ENCODE assay signal across 22 cellular contexts in the genomic region with DNA sequence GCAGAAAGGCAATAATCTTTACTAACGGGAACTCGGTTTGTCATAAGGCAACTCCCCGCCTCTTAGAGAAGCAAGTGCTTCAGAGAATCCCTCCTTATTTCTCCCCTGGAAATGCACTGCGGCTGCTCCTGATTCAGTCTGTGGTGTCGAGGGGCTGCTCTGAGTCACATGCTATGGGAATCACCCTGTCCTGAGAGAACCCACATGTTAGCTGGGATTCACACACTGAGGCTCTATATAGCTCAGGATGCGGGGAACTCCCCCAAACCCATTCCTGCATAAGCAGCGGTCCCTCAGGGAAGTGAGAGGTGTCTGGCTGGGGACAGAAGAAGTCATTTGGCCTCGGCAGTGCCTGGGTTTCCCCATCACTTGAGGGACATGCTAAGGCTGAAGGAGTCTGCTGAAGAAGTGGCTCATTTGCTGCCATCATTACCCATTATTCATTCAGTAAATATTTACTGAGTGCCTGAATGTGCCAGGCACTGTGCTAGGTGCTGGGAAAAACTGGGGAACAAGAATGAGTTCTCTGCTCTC.
DNase-seq lines count a peak whose midpoint lies in the region; ATAC-seq, FAIRE-seq and TF ChIP-seq lines count a peak whose summit lies in the region.
"Had no signal": no experiment of that assay in that cellular context is flagged by ENCODE, and none has a peak within 500 bp of the region (broad histone marks: within the 10 kb centered on the region; RNA-seq: fewer than 3 reads in every experiment).

No MANE protein-coding gene starts in this region.

- FAIRE-seq in H54 (lab: Jason Lieb, UNC) = no peak
- FAIRE-seq: A204.1, D721Med, G401.6, GM12892 had no signal

- TF ChIP-seq POLR2A in H54 (IDR thresholded peaks at IDR 0.05; ENCODE audit: low read depth, low read length) = no peak

- DNase-seq in Daoy (ENCODE audit: low read depth) (peak; percentile 31), coronary artery (ENCODE audit: low spot score) (peak; percentile 40), H54 (ENCODE audit: insufficient read length, low spot score) (no peak)
- DNase-seq: ACHN; BE2C; C1 segment of cervical spinal cord; Caco-2; CD4-positive, alpha-beta T cell; EL; HFFc6; Kasumi-1; KG1 had no signal

- peaks cover 60% of the 10 kb centered on the region for H3K27me3 ChIP-seq in OCI-LY3 (ENCODE audit: low read depth, low read length)
- H3K27me3 ChIP-seq: BE2C had no signal

- ATAC-seq in GM18520 (IDR thresholded peaks at IDR 0.05; ENCODE audit: unreplicated experiment) (peak; percentile 37), SK-N-SH treated with all-trans-retinoic acid at 6 μM for 48 hours (no peak), HG03280 (IDR thresholded peaks at IDR 0.05; ENCODE audit: unreplicated experiment) (no peak), HG03469 (IDR thresholded peaks at IDR 0.05; ENCODE audit: unreplicated experiment) (no peak)
- ATAC-seq: HCT116 had no signal

- H3K27ac ChIP-seq in OCI-LY3 (ENCODE audit: low read length) (no peak overlapping the region), coronary artery (no peak overlapping the region)

- peaks cover 13% of the 10 kb centered on the region for H3K4me1 ChIP-seq in OCI-LY3 (ENCODE audit: low read length)

- no peaks in the 10 kb centered on the region for H3K9me3 ChIP-seq in OCI-LY3 (ENCODE audit: insufficient read depth, low read length)
- H3K9me3 ChIP-seq: BE2C, Caco-2 had no signal

- H3K36me3 ChIP-seq in OCI-LY3 (replicated peaks; ENCODE audit: low read depth, low read length) = no peaks in the 10 kb centered on the region
- H3K36me3 ChIP-seq: BE2C had no signal

- no peak overlapping the region for H3K9ac ChIP-seq in OCI-LY3 (ENCODE audit: low read length)

- no peaks in the 10 kb centered on the region for H3K79me2 ChIP-seq in OCI-LY3 (ENCODE audit: low read length)

- H2AFZ ChIP-seq in OCI-LY3 (ENCODE audit: low read depth, low read length) = no peak overlapping the region

- H3K4me3 ChIP-seq in OCI-LY3 (ENCODE audit: low read length) (no peak overlapping the region), coronary artery (no peak overlapping the region)

- no peaks in the 10 kb centered on the region for H4K20me1 ChIP-seq in OCI-LY3 (ENCODE audit: insufficient read depth, low read length)

- H3K4me2 ChIP-seq in OCI-LY3 (ENCODE audit: low read length) = peak overlapping the region; percentile 32

- TF ChIP-seq CTCF in OCI-LY3 (IDR thresholded peaks at IDR 0.05; ENCODE audit: low read depth, low read length) = no peak
- TF ChIP-seq CTCF in coronary artery (IDR thresholded peaks at IDR 0.05) = no peak

TF ChIP-seq in SK-N-SH treated with all-trans-retinoic acid at 6 μM for 48 hours, 23 proteins besides CTCF, POLR2A, EP300 and RAD21:
- TF ChIP-seq, protein P1, sequence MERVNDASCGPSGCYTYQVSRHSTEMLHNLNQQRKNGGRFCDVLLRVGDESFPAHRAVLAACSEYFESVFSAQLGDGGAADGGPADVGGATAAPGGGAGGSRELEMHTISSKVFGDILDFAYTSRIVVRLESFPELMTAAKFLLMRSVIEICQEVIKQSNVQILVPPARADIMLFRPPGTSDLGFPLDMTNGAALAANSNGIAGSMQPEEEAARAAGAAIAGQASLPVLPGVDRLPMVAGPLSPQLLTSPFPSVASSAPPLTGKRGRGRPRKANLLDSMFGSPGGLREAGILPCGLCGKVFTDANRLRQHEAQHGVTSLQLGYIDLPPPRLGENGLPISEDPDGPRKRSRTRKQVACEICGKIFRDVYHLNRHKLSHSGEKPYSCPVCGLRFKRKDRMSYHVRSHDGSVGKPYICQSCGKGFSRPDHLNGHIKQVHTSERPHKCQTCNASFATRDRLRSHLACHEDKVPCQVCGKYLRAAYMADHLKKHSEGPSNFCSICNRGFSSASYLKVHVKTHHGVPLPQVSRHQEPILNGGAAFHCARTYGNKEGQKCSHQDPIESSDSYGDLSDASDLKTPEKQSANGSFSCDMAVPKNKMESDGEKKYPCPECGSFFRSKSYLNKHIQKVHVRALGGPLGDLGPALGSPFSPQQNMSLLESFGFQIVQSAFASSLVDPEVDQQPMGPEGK (CRISPR knock-in tag; IDR thresholded peaks at IDR 0.05; ENCODE audit: borderline replicate concordance) = no peak
- no peak for TF ChIP-seq ZC3H10 (CRISPR knock-in tag; IDR thresholded peaks at IDR 0.05)
- no peak for TF ChIP-seq ESRRG (CRISPR knock-in tag; IDR thresholded peaks at IDR 0.05)
- no peak for TF ChIP-seq TCF4 (CRISPR knock-in tag; IDR thresholded peaks at IDR 0.05; ENCODE audit: borderline replicate concordance)
- TF ChIP-seq ZNF565 (CRISPR knock-in tag; conservative IDR thresholded peaks at IDR 0.05; ENCODE audit: low read depth) = no peak
- TF ChIP-seq TOX (CRISPR knock-in tag; IDR thresholded peaks at IDR 0.05; ENCODE audit: borderline replicate concordance) = no peak
- TF ChIP-seq, protein P2, sequence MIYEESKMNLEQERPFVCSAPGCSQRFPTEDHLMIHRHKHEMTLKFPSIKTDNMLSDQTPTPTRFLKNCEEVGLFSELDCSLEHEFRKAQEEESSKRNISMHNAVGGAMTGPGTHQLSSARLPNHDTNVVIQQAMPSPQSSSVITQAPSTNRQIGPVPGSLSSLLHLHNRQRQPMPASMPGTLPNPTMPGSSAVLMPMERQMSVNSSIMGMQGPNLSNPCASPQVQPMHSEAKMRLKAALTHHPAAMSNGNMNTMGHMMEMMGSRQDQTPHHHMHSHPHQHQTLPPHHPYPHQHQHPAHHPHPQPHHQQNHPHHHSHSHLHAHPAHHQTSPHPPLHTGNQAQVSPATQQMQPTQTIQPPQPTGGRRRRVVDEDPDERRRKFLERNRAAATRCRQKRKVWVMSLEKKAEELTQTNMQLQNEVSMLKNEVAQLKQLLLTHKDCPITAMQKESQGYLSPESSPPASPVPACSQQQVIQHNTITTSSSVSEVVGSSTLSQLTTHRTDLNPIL (CRISPR knock-in tag; IDR thresholded peaks at IDR 0.05; ENCODE audit: low read depth) = no peak
- TF ChIP-seq, protein P3, sequence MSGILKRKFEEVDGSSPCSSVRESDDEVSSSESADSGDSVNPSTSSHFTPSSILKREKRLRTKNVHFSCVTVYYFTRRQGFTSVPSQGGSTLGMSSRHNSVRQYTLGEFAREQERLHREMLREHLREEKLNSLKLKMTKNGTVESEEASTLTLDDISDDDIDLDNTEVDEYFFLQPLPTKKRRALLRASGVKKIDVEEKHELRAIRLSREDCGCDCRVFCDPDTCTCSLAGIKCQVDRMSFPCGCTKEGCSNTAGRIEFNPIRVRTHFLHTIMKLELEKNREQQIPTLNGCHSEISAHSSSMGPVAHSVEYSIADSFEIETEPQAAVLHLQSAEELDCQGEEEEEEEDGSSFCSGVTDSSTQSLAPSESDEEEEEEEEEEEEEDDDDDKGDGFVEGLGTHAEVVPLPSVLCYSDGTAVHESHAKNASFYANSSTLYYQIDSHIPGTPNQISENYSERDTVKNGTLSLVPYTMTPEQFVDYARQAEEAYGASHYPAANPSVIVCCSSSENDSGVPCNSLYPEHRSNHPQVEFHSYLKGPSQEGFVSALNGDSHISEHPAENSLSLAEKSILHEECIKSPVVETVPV (CRISPR knock-in tag; IDR thresholded peaks at IDR 0.05) = no peak
- TF ChIP-seq ARNTL (CRISPR knock-in tag; IDR thresholded peaks at IDR 0.05; ENCODE audit: borderline replicate concordance, low read depth) = no peak
- TF ChIP-seq RARB (CRISPR knock-in tag; IDR thresholded peaks at IDR 0.05) = no peak
- TF ChIP-seq ISL1 (CRISPR knock-in tag; IDR thresholded peaks at IDR 0.05) = no peak
- TF ChIP-seq, protein P4, sequence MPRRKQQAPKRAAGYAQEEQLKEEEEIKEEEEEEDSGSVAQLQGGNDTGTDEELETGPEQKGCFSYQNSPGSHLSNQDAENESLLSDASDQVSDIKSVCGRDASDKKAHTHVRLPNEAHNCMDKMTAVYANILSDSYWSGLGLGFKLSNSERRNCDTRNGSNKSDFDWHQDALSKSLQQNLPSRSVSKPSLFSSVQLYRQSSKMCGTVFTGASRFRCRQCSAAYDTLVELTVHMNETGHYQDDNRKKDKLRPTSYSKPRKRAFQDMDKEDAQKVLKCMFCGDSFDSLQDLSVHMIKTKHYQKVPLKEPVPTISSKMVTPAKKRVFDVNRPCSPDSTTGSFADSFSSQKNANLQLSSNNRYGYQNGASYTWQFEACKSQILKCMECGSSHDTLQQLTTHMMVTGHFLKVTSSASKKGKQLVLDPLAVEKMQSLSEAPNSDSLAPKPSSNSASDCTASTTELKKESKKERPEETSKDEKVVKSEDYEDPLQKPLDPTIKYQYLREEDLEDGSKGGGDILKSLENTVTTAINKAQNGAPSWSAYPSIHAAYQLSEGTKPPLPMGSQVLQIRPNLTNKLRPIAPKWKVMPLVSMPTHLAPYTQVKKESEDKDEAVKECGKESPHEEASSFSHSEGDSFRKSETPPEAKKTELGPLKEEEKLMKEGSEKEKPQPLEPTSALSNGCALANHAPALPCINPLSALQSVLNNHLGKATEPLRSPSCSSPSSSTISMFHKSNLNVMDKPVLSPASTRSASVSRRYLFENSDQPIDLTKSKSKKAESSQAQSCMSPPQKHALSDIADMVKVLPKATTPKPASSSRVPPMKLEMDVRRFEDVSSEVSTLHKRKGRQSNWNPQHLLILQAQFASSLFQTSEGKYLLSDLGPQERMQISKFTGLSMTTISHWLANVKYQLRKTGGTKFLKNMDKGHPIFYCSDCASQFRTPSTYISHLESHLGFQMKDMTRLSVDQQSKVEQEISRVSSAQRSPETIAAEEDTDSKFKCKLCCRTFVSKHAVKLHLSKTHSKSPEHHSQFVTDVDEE (CRISPR knock-in tag; IDR thresholded peaks at IDR 0.05) = no peak
- no peak for TF ChIP-seq PPARA (CRISPR knock-in tag; IDR thresholded peaks at IDR 0.05; ENCODE audit: borderline replicate concordance)
